7 cellular contexts compared by ENCODE assay signal in genomic region chr19:872266-872951, GRCh38. TPM values are rescaled to one million over a fixed set of nuclear protein-coding genes. Genes with fewer than 3 reads are reported as not detected.
DNase-seq lines count a peak whose midpoint lies in the region; ATAC-seq, FAIRE-seq and TF ChIP-seq lines count a peak whose summit lies in the region.
"Had no signal": no experiment of that assay in that cellular context is flagged by ENCODE, and none has a peak within 500 bp of the region (broad histone marks: within the 10 kb centered on the region; RNA-seq: fewer than 3 reads in every experiment).

No MANE protein-coding gene starts in this region.

- peaks cover 4 to 14% of the 10 kb centered on the region in 2 experiments for H3K4me1 Mint-ChIP-seq in H9

- H3K23me2 ChIP-seq in H9 (ENCODE audit: insufficient read length, low read depth, low read length, poor library complexity, severe bottlenecking), result no peaks in the 10 kb centered on the region

- H3K18ac ChIP-seq in H9 (ENCODE audit: insufficient read length, low read depth, low read length), result no peak overlapping the region

- H3K4me1 ChIP-seq in H9 (ENCODE audit: insufficient read depth, low read length) (no peaks in the 10 kb centered on the region), endothelial cell of umbilical vein (ENCODE audit: control insufficient read depth, extremely low read depth, insufficient read depth, low read length) (peaks cover 9% of the 10 kb centered on the region)
- H3K4me1 ChIP-seq: gastrocnemius medialis had no signal

- peaks cover 6 to 7% of the 10 kb centered on the region in 2 experiments for H3K9me3 Mint-ChIP-seq in H9

- no peak overlapping the region for H3K4me3 ChIP-seq in endothelial cell of umbilical vein (replicated peaks in 1 of 3; ENCODE audit: insufficient read depth in 1 of 3, low read depth in 1 of 3, low read length in 3 of 3)
- H3K4me3 ChIP-seq: gastrocnemius medialis had no signal

- peak overlapping the region; percentile 42 to 59; a peak in 4 of 5 replicates for H3K4me3 Mint-ChIP-seq in H9

- H4K91ac ChIP-seq in H9 (ENCODE audit: insufficient read length, low read depth, low read length), result no peak overlapping the region

- TF ChIP-seq POLR2A in endothelial cell of umbilical vein (IDR thresholded peaks at IDR 0.05; ENCODE audit: low read depth, low read length), result no peak

- no peak overlapping the region for H3K14ac ChIP-seq in H9 (ENCODE audit: insufficient read depth, low read length)

- H2BK120ac ChIP-seq in H9 (ENCODE audit: low read depth, low read length, poor library complexity, severe bottlenecking), result no peak overlapping the region

- peaks cover 27 to 61% (median 43%) of the 10 kb centered on the region in 3 experiments for H3K36me3 Mint-ChIP-seq in H9 (ENCODE audit: insufficient read depth in 1 of 3, low read depth in 3 of 3)

- no peak overlapping the region for H3K56ac ChIP-seq in H9 (ENCODE audit: insufficient read length, low read depth, low read length)

- no CpG with 5 or more reads among the region's 27 CpGs for WGBS in H9 (ENCODE audit: extremely low coverage, insufficient read length, low lambda C conversion rate)

- H3K27me3 ChIP-seq in H9 (ENCODE audit: insufficient read depth, low read length) (no peaks in the 10 kb centered on the region), endothelial cell of umbilical vein (ENCODE audit: control insufficient read depth in 2 of 2, insufficient read depth in 2 of 2, low read length in 2 of 2) (no peaks in the 10 kb centered on the region)
- H3K27me3 ChIP-seq: gastrocnemius medialis had no signal

- no peak overlapping the region for H3T11ph ChIP-seq in H9 (ENCODE audit: low read length)

- H3K27me3 Mint-ChIP-seq in H9 (ENCODE audit: low read depth), result no peaks in the 10 kb centered on the region; the same call in 1 of the 2 replicates

- H3K27ac Mint-ChIP-seq in H9, result peak overlapping the region in 2 of 3 experiments; percentile 32 to 49; a peak in 3 of 7 replicates

- H4K5ac ChIP-seq in H9 (ENCODE audit: insufficient read length, low read depth, low read length), result no peak overlapping the region

- no peak for TF ChIP-seq CTCF in H9 (conservative IDR thresholded peaks at IDR 0.05)
- no peak for TF ChIP-seq CTCF in endothelial cell of umbilical vein (IDR thresholded peaks at IDR 0.05; ENCODE audit: extremely low read depth in 1 of 2, insufficient read depth in 1 of 2, low read depth in 1 of 2, low read length in 2 of 2)

- H3K4me2 ChIP-seq in H9 (ENCODE audit: insufficient read depth, insufficient read length, low read length) (peak overlapping the region; percentile 6), endothelial cell of umbilical vein (ENCODE audit: insufficient read depth, low read length) (no peak overlapping the region)

- H3K4ac ChIP-seq in H9 (ENCODE audit: low read depth, low read length), result no peak overlapping the region

- POLR2A ChIA-PET in endothelial cell of umbilical vein (lab: Charles Lee), result no interaction called here

- no peak overlapping the region for H2BK5ac ChIP-seq in H9 (ENCODE audit: insufficient read length, low read length)

- H3K27ac ChIP-seq in H9 (ENCODE audit: insufficient read length, low read depth, low read length) (no peak overlapping the region), endothelial cell of umbilical vein (ENCODE audit: insufficient read depth, low read depth, low read length) (no peak overlapping the region)

- no peak overlapping the region for H2BK12ac ChIP-seq in H9 (ENCODE audit: insufficient read length, low read depth, low read length)

- no peak overlapping the region for H2BK15ac ChIP-seq in H9 (ENCODE audit: low read depth, low read length)

- intact Hi-C loops in endothelial cell of umbilical vein (cut with micrococcal nuclease), result no loop called here

- H4K8ac ChIP-seq in H9 (replicated peaks; ENCODE audit: insufficient read length, low read depth, low read length), result no peak overlapping the region

- H3K9me3 ChIP-seq in H9 (ENCODE audit: control insufficient read depth, low read depth, low read length), result no peaks in the 10 kb centered on the region
- no peaks in the 10 kb centered on the region for H3K9me3 ChIP-seq in endothelial cell of umbilical vein (replicated peaks; ENCODE audit: control insufficient read depth, insufficient read depth, low read length)
- H3K9me3 ChIP-seq: gastrocnemius medialis had no signal

- H4K20me1 ChIP-seq in H9 (ENCODE audit: control insufficient read depth, insufficient read depth, insufficient read length), result no peaks in the 10 kb centered on the region
- no peaks in the 10 kb centered on the region for H4K20me1 ChIP-seq in endothelial cell of umbilical vein (replicated peaks; ENCODE audit: control insufficient read depth, extremely low read depth, insufficient read depth, low read length)

- CTCF ChIA-PET in endothelial cell of umbilical vein (lab: Charles Lee), result interaction anchor here (1.2 to 2.0 kb wide), 2 partner anchors 9 to 16 kb away, joined by 4 to 7 read pairs; no protein-coding TSS in a partner anchor

- BruUV-seq in endothelial cell of umbilical vein (replicated peaks; lab: Mats Ljungman, UMichigan), result no TSS peak

- H2AK5ac ChIP-seq in H9 (ENCODE audit: insufficient read length, low read length), result no peak overlapping the region

- H2BK20ac ChIP-seq in H9 (ENCODE audit: low read depth, low read length, poor library complexity, severe bottlenecking), result no peak overlapping the region

- H2AFZ ChIP-seq in H9 (ENCODE audit: low read length), result no peak overlapping the region
- H2AFZ ChIP-seq in endothelial cell of umbilical vein (ENCODE audit: low read depth, low read length), result no peak overlapping the region

- no peak for ATAC-seq in HG03442 (IDR thresholded peaks at IDR 0.05; ENCODE audit: unreplicated experiment)

- dilution Hi-C loops in endothelial cell of umbilical vein (cut with MboI; ENCODE audit: extremely low pct_ligation_motif_present, low sequenced_read_pairs), result no loop called here

- H3K36me3 ChIP-seq in endothelial cell of umbilical vein (ENCODE audit: control insufficient read depth in 2 of 2, extremely low read depth in 1 of 2, insufficient read depth in 2 of 2, low read length in 2 of 2), result peaks cover 0 to 24% of the 10 kb centered on the region in 2 experiments

- no peaks in the 10 kb centered on the region for H3K79me1 ChIP-seq in H9 (ENCODE audit: insufficient read depth, low read depth, low read length, poor library complexity, severe bottlenecking)

- no peak overlapping the region for H3K23ac ChIP-seq in H9 (ENCODE audit: insufficient read length, low read depth, low read length)

- peak; percentile 35 for FAIRE-seq in endothelial cell of umbilical vein (lab: Jason Lieb, UNC)

- DNase-seq in H9 (peak; percentile 94), UCSD-AML1 (lab: John Stamatoyannopoulos, UW; ENCODE audit: unreplicated experiment) (peak; percentile 54), endothelial cell of umbilical vein (ENCODE audit: low read depth, low spot score) (peak; percentile 34), cortex of kidney (lab: John Stamatoyannopoulos, UW) (no peak)
- DNase-seq in stimulated activated CD4-positive, alpha-beta T cell treated with anti-CD3 and anti-CD28 coated beads, Interleukin-2, amount 100 ng/mL, for 4 hours (ENCODE audit: low read depth), result peak; percentile 72

- no peaks in the 10 kb centered on the region for H3K9me1 ChIP-seq in endothelial cell of umbilical vein (replicated peaks; ENCODE audit: control insufficient read depth, extremely low read depth, insufficient read depth, low read length)

- H3K79me2 ChIP-seq in H9 (ENCODE audit: insufficient read depth, low read length) (no peaks in the 10 kb centered on the region), endothelial cell of umbilical vein (ENCODE audit: control insufficient read depth, insufficient read depth, low read length) (no peaks in the 10 kb centered on the region)

- H3K9ac ChIP-seq in H9 (ENCODE audit: extremely low read depth, insufficient read length, low read length) (no peak overlapping the region), endothelial cell of umbilical vein (replicated peaks; ENCODE audit: extremely low read depth, insufficient read depth, low read length) (no peak overlapping the region)

RNA-seq across cellular contexts. Expression of gene CFD, which starts 12.9 kb away (rescaled TPM):
- total RNA-seq in H9 (2021), result 1.9 and 2.8 TPM in 2 replicates
- total RNA-seq in endothelial cell of umbilical vein, result 0.40 TPM in 1 of 2 replicates, not detected in the other
- 0.25 and 0.53 TPM in 2 replicates for polyA plus RNA-seq in endothelial cell of umbilical vein
- polyA plus RNA-seq in endothelial cell of umbilical vein (2011; cell fraction: cytosol; rRNA removed), result 0.11 and 0.43 TPM in 2 replicates
- not detected in 2 replicates for polyA plus RNA-seq in endothelial cell of umbilical vein (2011; cell fraction: nucleus; rRNA removed)
- polyA plus RNA-seq in endothelial cell of umbilical vein (2012), result 0.52 and 0.64 TPM in 2 replicates
- 0.32 TPM in 1 of 2 replicates, not detected in the other for polyA minus RNA-seq in endothelial cell of umbilical vein
- 26.2 TPM for polyA minus RNA-seq in endothelial cell of umbilical vein (2011; cell fraction: cytosol; rRNA and poly(A)+ RNA removed)
- 0.63 TPM in 1 of 2 replicates, not detected in the other for polyA minus RNA-seq in endothelial cell of umbilical vein (2011; cell fraction: nucleus; rRNA and poly(A)+ RNA removed)

RNA-seq across cellular contexts. Expression of gene ELANE, which starts 20.3 kb away (rescaled TPM):
- total RNA-seq in H9 (2021) (not detected in 2 replicates), endothelial cell of umbilical vein (not detected in 2 replicates)
- not detected in 2 replicates for polyA plus RNA-seq in endothelial cell of umbilical vein
- not detected in 2 replicates for polyA plus RNA-seq in endothelial cell of umbilical vein (2011; cell fraction: cytosol; rRNA removed)
- not detected in 2 replicates for polyA plus RNA-seq in endothelial cell of umbilical vein (2011; cell fraction: nucleus; rRNA removed)
- polyA plus RNA-seq in endothelial cell of umbilical vein (2012), result not detected in 2 replicates
- polyA minus RNA-seq in endothelial cell of umbilical vein, result not detected in 2 replicates
- not detected for polyA minus RNA-seq in endothelial cell of umbilical vein (2011; cell fraction: cytosol; rRNA and poly(A)+ RNA removed)
- polyA minus RNA-seq in endothelial cell of umbilical vein (2011; cell fraction: nucleus; rRNA and poly(A)+ RNA removed), result not detected in 2 replicates

RNA-seq across cellular contexts. Expression of gene MED16, which starts 20.6 kb away (rescaled TPM):
- 83.1 and 84.1 TPM in 2 replicates for total RNA-seq in H9 (2021)
- total RNA-seq in endothelial cell of umbilical vein, result 54.7 and 63.1 TPM in 2 replicates
- polyA plus RNA-seq in endothelial cell of umbilical vein, result 66.5 and 96.6 TPM in 2 replicates
- polyA plus RNA-seq in endothelial cell of umbilical vein (2011; cell fraction: cytosol; rRNA removed), result 33.5 and 44.8 TPM in 2 replicates
- polyA plus RNA-seq in endothelial cell of umbilical vein (2011; cell fraction: nucleus; rRNA removed), result 39.3 and 41.1 TPM in 2 replicates
- polyA plus RNA-seq in endothelial cell of umbilical vein (2012), result 34.9 and 47.5 TPM in 2 replicates
- polyA minus RNA-seq in endothelial cell of umbilical vein, result 32.5 and 45.6 TPM in 2 replicates
- polyA minus RNA-seq in endothelial cell of umbilical vein (2011; cell fraction: cytosol; rRNA and poly(A)+ RNA removed), result 31.4 TPM
- 22.8 and 36.9 TPM in 2 replicates for polyA minus RNA-seq in endothelial cell of umbilical vein (2011; cell fraction: nucleus; rRNA and poly(A)+ RNA removed)

RNA-seq across cellular contexts. Expression of gene RNU6-9, which starts 20.9 kb away (rescaled TPM):
- total RNA-seq in H9 (2021), result not detected in 2 replicates
- not detected in 2 replicates for total RNA-seq in endothelial cell of umbilical vein
- not detected in 2 replicates for polyA plus RNA-seq in endothelial cell of umbilical vein
- not detected in 2 replicates for polyA plus RNA-seq in endothelial cell of umbilical vein (2011; cell fraction: cytosol; rRNA removed)
- not detected in 2 replicates for polyA plus RNA-seq in endothelial cell of umbilical vein (2011; cell fraction: nucleus; rRNA removed)
- not detected in 2 replicates for polyA plus RNA-seq in endothelial cell of umbilical vein (2012)
- not detected in 2 replicates for polyA minus RNA-seq in endothelial cell of umbilical vein
- polyA minus RNA-seq in endothelial cell of umbilical vein (2011; cell fraction: cytosol; rRNA and poly(A)+ RNA removed), result 1,914 TPM
- polyA minus RNA-seq in endothelial cell of umbilical vein (2011; cell fraction: nucleus; rRNA and poly(A)+ RNA removed), result not detected in 2 replicates
- total RNA-seq: gastrocnemius medialis had no signal

RNA-seq across cellular contexts. Expression of gene PRTN3, which starts 31.6 kb away (rescaled TPM):
- total RNA-seq in H9 (2021) (0.31 TPM in 1 of 2 replicates, not detected in the other), endothelial cell of umbilical vein (not detected in 2 replicates)
- polyA plus RNA-seq in endothelial cell of umbilical vein, result not detected in 2 replicates
- not detected in 2 replicates for polyA plus RNA-seq in endothelial cell of umbilical vein (2011; cell fraction: cytosol; rRNA removed)
- polyA plus RNA-seq in endothelial cell of umbilical vein (2011; cell fraction: nucleus; rRNA removed), result not detected in 2 replicates
- not detected in 2 replicates for polyA plus RNA-seq in endothelial cell of umbilical vein (2012)
- polyA minus RNA-seq in endothelial cell of umbilical vein, result not detected in 2 replicates
- polyA minus RNA-seq in endothelial cell of umbilical vein (2011; cell fraction: cytosol; rRNA and poly(A)+ RNA removed), result not detected
- polyA minus RNA-seq in endothelial cell of umbilical vein (2011; cell fraction: nucleus; rRNA and poly(A)+ RNA removed), result not detected in 2 replicates
